Comparison of ENCODE assay signal across 9 cellular contexts in the genomic region with DNA sequence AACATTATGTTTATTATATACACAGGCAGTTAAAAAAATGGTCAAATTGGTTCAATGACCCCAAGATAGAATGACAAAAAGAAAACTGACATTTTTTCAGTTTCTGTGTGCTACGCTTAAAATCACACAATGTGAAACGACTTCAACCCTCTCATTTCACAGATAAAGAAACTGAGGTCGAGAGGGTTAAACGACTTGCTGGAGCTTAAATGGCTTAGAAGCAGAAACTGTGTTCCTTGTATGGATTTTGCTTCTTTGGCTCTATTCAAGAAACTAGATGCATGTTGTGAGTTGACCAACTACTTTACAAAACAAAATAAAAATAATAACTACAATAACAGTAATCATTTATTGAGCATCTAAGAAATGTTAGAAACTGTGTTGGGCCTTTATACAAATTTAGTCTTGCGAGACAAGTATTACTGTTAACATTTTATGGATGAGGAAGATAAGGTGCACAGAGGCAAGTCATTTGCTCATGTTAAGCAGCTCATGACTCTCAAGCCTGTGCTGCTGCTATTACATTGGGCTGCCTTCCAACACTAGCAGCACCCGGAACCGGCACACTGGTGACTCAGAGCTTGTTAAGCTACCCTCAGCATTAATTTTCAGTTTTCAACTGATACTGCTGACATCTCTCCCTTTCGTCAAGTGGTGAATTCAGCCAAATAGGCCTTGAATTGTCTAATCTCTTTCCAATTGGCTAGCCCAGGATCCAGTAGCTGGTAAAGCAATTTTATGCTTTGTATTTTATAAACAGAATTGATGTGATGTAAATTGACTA.
DNase-seq lines count a peak whose midpoint lies in the region; ATAC-seq, FAIRE-seq and TF ChIP-seq lines count a peak whose summit lies in the region.
"Had no signal": no experiment of that assay in that cellular context is flagged by ENCODE, and none has a peak within 500 bp of the region (broad histone marks: within the 10 kb centered on the region; RNA-seq: fewer than 3 reads in every experiment).

No MANE protein-coding gene starts in this region.

- no peaks in the 10 kb centered on the region for H4K20me1 ChIP-seq in HepG2 (ENCODE audit: insufficient read depth, low read length)

- H3K4me3 ChIP-seq in right lobe of liver = no peak overlapping the region
- H3K4me3 ChIP-seq in HepG2 (replicated peaks in 1 of 3; ENCODE audit: insufficient read depth in 1 of 3, low read depth in 2 of 3, low read length in 3 of 3) = no peak overlapping the region

- TF ChIP-seq RAD21 in HepG2 (CRISPR knock-in tag; IDR thresholded peaks at IDR 0.05) = no peak

- no peak overlapping the region for H2AFZ ChIP-seq in HepG2 (ENCODE audit: low read length)

- in situ Hi-C loops in HepG2 (cut with HindIII; ENCODE audit: extremely low pct_ligation_motif_present, low pct_unique_long_range_greater_than_20kb) = no loop called here

- BruUV-seq in HepG2 (replicated peaks; lab: Mats Ljungman, UMichigan) = no TSS peak

- H3K27ac ChIP-seq in right lobe of liver = no peak overlapping the region
- no peak overlapping the region for H3K27ac ChIP-seq in HepG2 (ENCODE audit: extremely low read length, insufficient read depth, low read length)

- no peak overlapping the region for H3K9ac ChIP-seq in HepG2 (ENCODE audit: insufficient read depth, low read depth, low read length)

- H3K9me3 ChIP-seq in right lobe of liver = no peaks in the 10 kb centered on the region
- no peaks in the 10 kb centered on the region; the same call in 1 of the 2 replicates for H3K9me3 ChIP-seq in HepG2 (ENCODE audit: low read length)

- DNase-seq in right lobe of liver (peak in 2 of 3 donors; percentile 34 to 51), HepG2 (ENCODE audit: low spot score) (no peak), amniotic epithelial cell (ENCODE audit: low read depth) (peak; percentile 94), iris pigment epithelial cell (ENCODE audit: low read depth) (peak; percentile 97)
- DNase-seq in stimulated activated naive CD4-positive, alpha-beta T cell treated with Interleukin-2 at 50 U/mL for 16 hours (lab: John Stamatoyannopoulos, UW) = no peak

- H3K4me1 ChIP-seq in right lobe of liver (no peaks in the 10 kb centered on the region), HepG2 (ENCODE audit: insufficient read depth, low read length) (no peaks in the 10 kb centered on the region)

- H3K79me2 ChIP-seq in HepG2 (ENCODE audit: insufficient read depth, low read length) = no peaks in the 10 kb centered on the region

- no peak for TF ChIP-seq POLR2A in right lobe of liver (IDR thresholded peaks at IDR 0.05)
- no peak for TF ChIP-seq POLR2A in HepG2 (IDR thresholded peaks at IDR 0.05; ENCODE audit: insufficient read depth in 1 of 2, low read depth in 2 of 2, low read length in 2 of 2)

- intact Hi-C loops in right lobe of liver (cut with DNase I) = no loop called here
- intact Hi-C loops in HepG2 (cut with micrococcal nuclease; ENCODE audit: unreplicated experiment) = no loop called here

- ATAC-seq in right lobe of liver (peak; percentile 58 to 98 (median 71)), HepG2 (no peak), HG03342 (IDR thresholded peaks at IDR 0.05; ENCODE audit: unreplicated experiment) (no peak), GM18868 (IDR thresholded peaks at IDR 0.05; ENCODE audit: unreplicated experiment) (no peak), HG02970 (IDR thresholded peaks at IDR 0.05; ENCODE audit: low FRiP score, unreplicated experiment) (no peak)

- 62% methylated on average over 8 of the region's 8 CpGs for WGBS in right lobe of liver (ENCODE audit: insufficient coverage, low coverage, low lambda C conversion rate, missing lambda C conversion rate)
- 6% methylated on average over 8 of the region's 8 CpGs for WGBS in HepG2 (ENCODE audit: low lambda C conversion rate)

- no peaks in the 10 kb centered on the region for H3K27me3 ChIP-seq in right lobe of liver
- H3K27me3 ChIP-seq in HepG2 (ENCODE audit: control insufficient read depth in 1 of 2, insufficient read depth in 2 of 2, low read length in 2 of 2) = no peaks in the 10 kb centered on the region

- CTCF ChIA-PET in HepG2 (lab: Yijun Ruan, JAX; ENCODE audit: low intra/inter-chr PET ratio, low total read pairs) = no interaction called here

- no peaks in the 10 kb centered on the region for H3K36me3 ChIP-seq in right lobe of liver
- H3K36me3 ChIP-seq in HepG2 (replicated peaks in 1 of 2; ENCODE audit: control insufficient read depth in 1 of 2, insufficient read depth in 2 of 2, low read length in 2 of 2) = no peaks in the 10 kb centered on the region

- POLR2A ChIA-PET in HepG2 (lab: Yijun Ruan, JAX) = no interaction called here

- no peak for FAIRE-seq in HepG2 (lab: Jason Lieb, UNC)
- FAIRE-seq: frontal cortex had no signal

- no peak for TF ChIP-seq CTCF in right lobe of liver (IDR thresholded peaks at IDR 0.05)
- TF ChIP-seq CTCF in HepG2 (CRISPR knock-in tag; IDR thresholded peaks at IDR 0.05) = no peak

- no peak overlapping the region for H3K4me2 ChIP-seq in HepG2 (ENCODE audit: low read depth, low read length)

- no peak for TF ChIP-seq EP300 in HepG2 (IDR thresholded peaks at IDR 0.05; ENCODE audit: low read depth in 2 of 2, low read length in 2 of 2)
- no peak for TF ChIP-seq EP300 in HepG2 (CRISPR knock-in tag; IDR thresholded peaks at IDR 0.05; ENCODE audit: borderline replicate concordance)

TF ChIP-seq in HepG2, 621 proteins besides CTCF, POLR2A, EP300 and RAD21:
- TF ChIP-seq ZNF460 (CRISPR knock-in tag; IDR thresholded peaks at IDR 0.05; ENCODE audit: borderline replicate concordance) (no peak), HOXA7 (CRISPR knock-in tag; IDR thresholded peaks at IDR 0.05) (no peak), FOSL2 (CRISPR knock-in tag; IDR thresholded peaks at IDR 0.05) (no peak), SP140L (CRISPR knock-in tag; IDR thresholded peaks at IDR 0.05; ENCODE audit: borderline replicate concordance) (no peak), SOX5 (CRISPR knock-in tag; IDR thresholded peaks at IDR 0.05; ENCODE audit: borderline replicate concordance) (no peak), SYNCRIP (IDR thresholded peaks at IDR 0.05; ENCODE audit: insufficient read depth, low read depth, low read length) (no peak), ZNF180 (CRISPR knock-in tag; IDR thresholded peaks at IDR 0.05; ENCODE audit: borderline replicate concordance, low read depth) (no peak), ZNF563 (CRISPR knock-in tag; IDR thresholded peaks at IDR 0.05) (no peak), ZFP62 (CRISPR knock-in tag; IDR thresholded peaks at IDR 0.05) (no peak), ZSCAN22 (CRISPR knock-in tag; IDR thresholded peaks at IDR 0.05) (no peak), SRSF9 (IDR thresholded peaks at IDR 0.05; ENCODE audit: borderline replicate concordance, insufficient read depth, low read depth, low read length, poor library complexity, severe bottlenecking) (no peak), MYNN (CRISPR knock-in tag; IDR thresholded peaks at IDR 0.05; ENCODE audit: low read depth) (no peak), ZSCAN9 (CRISPR knock-in tag; IDR thresholded peaks at IDR 0.05; ENCODE audit: borderline replicate concordance) (no peak), KDM5B (CRISPR knock-in tag; IDR thresholded peaks at IDR 0.05; ENCODE audit: borderline replicate concordance) (no peak)
- TF ChIP-seq, protein P1, sequence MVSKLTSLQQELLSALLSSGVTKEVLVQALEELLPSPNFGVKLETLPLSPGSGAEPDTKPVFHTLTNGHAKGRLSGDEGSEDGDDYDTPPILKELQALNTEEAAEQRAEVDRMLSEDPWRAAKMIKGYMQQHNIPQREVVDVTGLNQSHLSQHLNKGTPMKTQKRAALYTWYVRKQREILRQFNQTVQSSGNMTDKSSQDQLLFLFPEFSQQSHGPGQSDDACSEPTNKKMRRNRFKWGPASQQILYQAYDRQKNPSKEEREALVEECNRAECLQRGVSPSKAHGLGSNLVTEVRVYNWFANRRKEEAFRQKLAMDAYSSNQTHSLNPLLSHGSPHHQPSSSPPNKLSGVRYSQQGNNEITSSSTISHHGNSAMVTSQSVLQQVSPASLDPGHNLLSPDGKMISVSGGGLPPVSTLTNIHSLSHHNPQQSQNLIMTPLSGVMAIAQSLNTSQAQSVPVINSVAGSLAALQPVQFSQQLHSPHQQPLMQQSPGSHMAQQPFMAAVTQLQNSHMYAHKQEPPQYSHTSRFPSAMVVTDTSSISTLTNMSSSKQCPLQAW (CRISPR knock-in tag; IDR thresholded peaks at IDR 0.05) = no peak
- TF ChIP-seq, protein P2, sequence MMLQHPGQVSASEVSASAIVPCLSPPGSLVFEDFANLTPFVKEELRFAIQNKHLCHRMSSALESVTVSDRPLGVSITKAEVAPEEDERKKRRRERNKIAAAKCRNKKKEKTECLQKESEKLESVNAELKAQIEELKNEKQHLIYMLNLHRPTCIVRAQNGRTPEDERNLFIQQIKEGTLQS (CRISPR knock-in tag; IDR thresholded peaks at IDR 0.05) = no peak

Comparison
In these comparisons a context has a peak if more than half of its experiments do, and no peak if none do; other contexts are left out.
1. ATAC-seq: peak in right lobe of liver (4 of 4); none in HepG2 (single experiment), HG03342 (single experiment), GM18868 (single experiment) and HG02970 (single experiment).
2. DNase-seq: peak in right lobe of liver (2 of 3), amniotic epithelial cell (single experiment) and iris pigment epithelial cell (single experiment); none in HepG2 (single experiment) and stimulated activated naive CD4-positive, alpha-beta T cell treated with Interleukin-2 at 50 U/mL for 16 hours (single experiment).